In genomic region chr1:218613105-218613504, GRCh38 we compare ENCODE assay signal across 18 cellular contexts.
"Had no signal": no experiment of that assay in that cellular context is flagged by ENCODE, and none has a peak within 500 bp of the region (broad histone marks: within the 10 kb centered on the region; RNA-seq: fewer than 3 reads in every experiment).

No MANE protein-coding gene starts in this region.

- H3K36me3 Mint-ChIP-seq: activated CD8-positive, alpha-beta memory T cell treated with anti-CD3 and anti-CD28 coated beads, Interleukin-2, amount 10 ng/mL, durations not matched to agents 7 days and 5 days; activated naive CD8-positive, alpha-beta T cell; brain; immature natural killer cell had no signal

- ATAC-seq: activated CD8-positive, alpha-beta memory T cell treated with anti-CD3 and anti-CD28 coated beads, Interleukin-2, amount 10 ng/mL, durations not matched to agents 7 days and 5 days; left cardiac atrium; lower lobe of right lung had no signal

- H3K27me3 ChIP-seq: hepatocyte had no signal

- H3K9ac ChIP-seq: parathyroid adenoma had no signal

- H3K4me2 ChIP-seq: hepatocyte had no signal

- H3K4me3 ChIP-seq: hepatocyte, lower lobe of right lung had no signal

- H3K27me3 Mint-ChIP-seq: activated CD8-positive, alpha-beta memory T cell treated with anti-CD3 and anti-CD28 coated beads, Interleukin-2, amount 10 ng/mL, durations not matched to agents 7 days and 5 days; activated T-cell treated with anti-CD3 and anti-CD28 coated beads, Interleukin-2, amount 50 U/mL, for 24 hours had no signal

- H3K79me2 ChIP-seq: hepatocyte, parathyroid adenoma had no signal

- H3K27ac ChIP-seq: hepatocyte, lower lobe of right lung, parathyroid adenoma had no signal

- H3K27ac Mint-ChIP-seq: activated CD8-positive, alpha-beta memory T cell treated with anti-CD3 and anti-CD28 coated beads, Interleukin-2, amount 10 ng/mL, durations not matched to agents 7 days and 5 days; activated naive CD8-positive, alpha-beta T cell; activated T-cell treated with anti-CD3 and anti-CD28 coated beads, Interleukin-2, amount 50 U/mL, for 24 hours; immature natural killer cell; naive B cell had no signal

- H3K36me3 ChIP-seq: lower lobe of right lung had no signal

- H3K4me1 Mint-ChIP-seq: activated CD8-positive, alpha-beta memory T cell treated with anti-CD3 and anti-CD28 coated beads, Interleukin-2, amount 10 ng/mL, durations not matched to agents 7 days and 5 days; brain; immature natural killer cell; naive B cell had no signal

- H3K4me3 Mint-ChIP-seq: activated CD8-positive, alpha-beta memory T cell treated with anti-CD3 and anti-CD28 coated beads, Interleukin-2, amount 10 ng/mL, durations not matched to agents 7 days and 5 days; activated naive CD8-positive, alpha-beta T cell; activated T-cell treated with anti-CD3 and anti-CD28 coated beads, Interleukin-2, amount 50 U/mL, for 24 hours; brain; immature natural killer cell; naive B cell had no signal

- H2AFZ ChIP-seq: hepatocyte, parathyroid adenoma had no signal

- H3K4me1 ChIP-seq: lower lobe of right lung, parathyroid adenoma had no signal

- DNase-seq: activated CD4-positive, alpha-beta T cell treated with anti-CD3 and anti-CD28 coated beads for 1 hour; activated CD4-positive, alpha-beta T cell treated with anti-CD3 and anti-CD28 coated beads, Interleukin-2, amount 50 U/mL, for 48 hours; activated CD8-positive, alpha-beta memory T cell treated with anti-CD3 and anti-CD28 coated beads, Interleukin-2, amount 10 ng/mL, durations not matched to agents 7 days and 5 days; activated effector memory CD4-positive, alpha-beta T cell treated with anti-CD3 and anti-CD28 coated beads, Interleukin-2, amount 50 U/mL, for 16 hours; activated T-cell treated with anti-CD3 and anti-CD28 coated beads, Interleukin-2, amount 50 U/mL, for 24 hours; amygdala; cerebellar nuclear complex; dermis blood vessel endothelial cell; erythroblast; immature natural killer cell; left cardiac atrium; lower lobe of right lung; naive B cell; stimulated activated CD4-positive, alpha-beta T cell treated with anti-CD3 and anti-CD28 coated beads, Interleukin-15, amount 100 ng/mL, for 24 hours had no signal
